ENCODE assay signal across 22 cellular contexts in the genomic region with DNA sequence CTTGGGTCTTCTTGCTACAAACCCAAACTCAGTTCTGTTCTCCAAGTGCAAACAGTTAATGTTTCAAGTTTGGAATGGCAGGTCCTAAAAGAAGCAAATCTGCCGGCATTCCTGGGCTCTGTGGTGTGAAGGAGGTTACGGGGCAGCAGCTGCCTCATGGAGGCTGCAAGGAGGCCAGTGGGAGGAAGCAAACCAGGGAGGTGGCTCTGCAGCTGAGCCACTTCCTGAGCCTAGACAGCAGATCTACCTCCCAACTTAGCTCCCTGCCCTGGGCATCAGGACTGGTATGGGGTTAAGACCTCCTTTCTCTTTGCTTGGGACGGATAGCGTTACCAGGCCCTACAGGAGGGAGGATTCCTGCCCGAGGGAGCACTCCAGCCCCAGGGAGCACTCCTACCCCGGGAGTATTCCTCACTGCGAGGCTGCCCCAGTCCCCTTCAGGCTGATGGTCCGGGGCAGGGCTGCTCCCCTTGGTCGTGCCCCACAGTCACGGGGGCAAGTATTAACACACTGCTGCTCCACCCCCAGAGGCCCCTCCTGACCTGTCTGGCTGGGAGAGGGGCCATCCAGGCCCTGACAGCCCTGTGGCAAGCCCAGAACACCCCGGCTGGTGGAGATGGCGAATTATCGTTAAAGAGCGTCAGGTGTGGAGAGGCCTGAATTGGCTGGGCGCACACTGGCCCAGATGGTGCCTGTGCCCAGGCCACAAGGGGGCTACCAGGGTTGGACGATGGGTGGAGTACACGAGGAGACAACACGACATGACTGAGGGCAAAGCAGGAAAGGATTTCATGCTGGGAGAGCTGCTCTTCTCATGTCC.
A peak's percentile ranks its signal among the peaks of the same experiment; 100 is the strongest.
DNase-seq lines count a peak whose midpoint lies in the region; ATAC-seq and TF ChIP-seq lines count a peak whose summit lies in the region.
"Had no signal": no experiment of that assay in that cellular context is flagged by ENCODE, and none has a peak within 500 bp of the region (broad histone marks: within the 10 kb centered on the region; RNA-seq: fewer than 3 reads in every experiment).

No MANE protein-coding gene starts in this region.

- peaks cover 2% of the 10 kb centered on the region for H3K4me1 ChIP-seq in upper lobe of right lung
- H3K4me1 ChIP-seq: foreskin keratinocyte, prostate gland had no signal

- H3K27ac Mint-ChIP-seq in HFFc6 (peak overlapping the region; percentile 18; the same call in 1 of the 2 replicates), osteocyte (ENCODE audit: unreplicated experiment) (peak overlapping the region; percentile 62)
- H3K27ac Mint-ChIP-seq: activated T-helper 17 cell treated with anti-CD3 and anti-CD28 coated beads, Interleukin-2, amount 50 U/mL, for 72 hours; CD4-positive, alpha-beta T cell had no signal

- H3K4me3 ChIP-seq in upper lobe of right lung (no peak overlapping the region), WERI-Rb-1 (ENCODE audit: low read depth, low read length) (no peak overlapping the region)
- H3K4me3 ChIP-seq: prostate gland, SJCRH30, testis had no signal

- H3K36me3 ChIP-seq in upper lobe of right lung, result no peaks in the 10 kb centered on the region
- H3K36me3 ChIP-seq in WERI-Rb-1, result no peaks in the 10 kb centered on the region
- H3K36me3 ChIP-seq: prostate gland, SJCRH30 had no signal

- no peaks in the 10 kb centered on the region for H3K27me3 Mint-ChIP-seq in HFFc6 (ENCODE audit: insufficient read depth)
- no peaks in the 10 kb centered on the region for H3K27me3 Mint-ChIP-seq in osteocyte (ENCODE audit: unreplicated experiment)
- H3K27me3 Mint-ChIP-seq: activated T-helper 17 cell treated with anti-CD3 and anti-CD28 coated beads, Interleukin-2, amount 50 U/mL, for 72 hours; CD4-positive, alpha-beta T cell had no signal

- H3K36me3 Mint-ChIP-seq in HFFc6 (ENCODE audit: low read depth) (peaks cover 21% of the 10 kb centered on the region), osteocyte (ENCODE audit: unreplicated experiment) (peaks cover 27% of the 10 kb centered on the region)

- no peaks in the 10 kb centered on the region for H3K9me3 Mint-ChIP-seq in HFFc6
- H3K9me3 Mint-ChIP-seq in osteocyte (ENCODE audit: unreplicated experiment), result no peaks in the 10 kb centered on the region
- H3K9me3 Mint-ChIP-seq: activated T-helper 17 cell treated with anti-CD3 and anti-CD28 coated beads, Interleukin-2, amount 50 U/mL, for 72 hours; CD4-positive, alpha-beta T cell had no signal

- TF ChIP-seq CTCF in HFFc6 (IDR thresholded peaks at IDR 0.05) (0 out of 2 replicates have a peak, but pooled peaks have one; percentile 21), osteocyte (IDR thresholded peaks at IDR 0.05) (no peak), upper lobe of right lung (IDR thresholded peaks at IDR 0.05) (no peak), WERI-Rb-1 (IDR thresholded peaks at IDR 0.05; ENCODE audit: low read depth, low read length) (no peak)

- DNase-seq in AG20443 (ENCODE audit: low spot score) (peak; percentile 5), HFFc6 (no peak), islet precursor cell (peak; percentile 35), osteocyte (ENCODE audit: extremely low spot score, unreplicated experiment) (peak; percentile 72), upper lobe of right lung (no peak), WERI-Rb-1 (no peak), NCI-H748 treated with DMSO at 0.1 percent for 48 hours (lab: John Stamatoyannopoulos, UW) (no peak)
- DNase-seq: CD4-positive, alpha-beta T cell; cerebellar nuclear complex; effector CD4-positive, alpha-beta T cell; EL; erythroblast; foreskin keratinocyte; Kasumi-1; MV-4-11; NCI-H187; NCI-H2171 treated with DMSO at 0.1 percent for 48 hours; NCI-H524 treated with DMSO at 0.1 percent for 48 hours; SJCRH30; testis had no signal

- no peak overlapping the region for H3K27ac ChIP-seq in upper lobe of right lung
- H3K27ac ChIP-seq in WERI-Rb-1, result no peak overlapping the region
- H3K27ac ChIP-seq: foreskin keratinocyte, prostate gland, SJCRH30, testis had no signal

- no peaks in the 10 kb centered on the region for H3K9me3 ChIP-seq in upper lobe of right lung
- H3K9me3 ChIP-seq in WERI-Rb-1 (ENCODE audit: severe bottlenecking), result no peaks in the 10 kb centered on the region
- H3K9me3 ChIP-seq: prostate gland, SJCRH30, testis had no signal

- no peaks in the 10 kb centered on the region for H3K27me3 ChIP-seq in upper lobe of right lung
- no peaks in the 10 kb centered on the region for H3K27me3 ChIP-seq in WERI-Rb-1 (ENCODE audit: insufficient read depth, low read depth, severe bottlenecking)
- H3K27me3 ChIP-seq: foreskin keratinocyte, SJCRH30, testis had no signal

- H3K4me1 Mint-ChIP-seq in HFFc6 (ENCODE audit: low read depth) (peaks cover 24% of the 10 kb centered on the region), osteocyte (ENCODE audit: unreplicated experiment) (peaks cover 74% of the 10 kb centered on the region)
- H3K4me1 Mint-ChIP-seq: activated T-helper 17 cell treated with anti-CD3 and anti-CD28 coated beads, Interleukin-2, amount 50 U/mL, for 72 hours had no signal

- no peak overlapping the region for H3K4me3 Mint-ChIP-seq in HFFc6
- no peak overlapping the region for H3K4me3 Mint-ChIP-seq in osteocyte (ENCODE audit: unreplicated experiment)
- H3K4me3 Mint-ChIP-seq: activated T-helper 17 cell treated with anti-CD3 and anti-CD28 coated beads, Interleukin-2, amount 50 U/mL, for 72 hours; CD4-positive, alpha-beta T cell had no signal

- no peak for ATAC-seq in upper lobe of right lung
- ATAC-seq: activated T-helper 17 cell treated with anti-CD3 and anti-CD28 coated beads, Interleukin-2, amount 50 U/mL, for 72 hours; foreskin keratinocyte had no signal

- intact Hi-C loops in upper lobe of right lung (cut with DNase I), result no loop called here

Comparison
In these comparisons a context has a peak if more than half of its experiments do, and no peak if none do; other contexts are left out.
1. DNase-seq: peak in AG20443 (single experiment), islet precursor cell (single experiment) and osteocyte (single experiment); none in HFFc6 (single experiment), upper lobe of right lung (single experiment), WERI-Rb-1 (single experiment) and NCI-H748 treated with DMSO at 0.1 percent for 48 hours (single experiment).